In genomic region chr16:2791174-2791573, GRCh38 we compare ENCODE assay signal across 1 cellular context.
TF ChIP-seq lines count a peak whose summit lies in the region.

No MANE protein-coding gene starts in this region.

TF ChIP-seq in H1, 55 proteins besides CTCF, POLR2A, EP300 and RAD21:
- no peak for TF ChIP-seq JUND (IDR thresholded peaks at IDR 0.05; ENCODE audit: low read length)
- no peak for TF ChIP-seq USF2 (IDR thresholded peaks at IDR 0.05; ENCODE audit: low read length)
- TF ChIP-seq SIRT6 (IDR thresholded peaks at IDR 0.05; ENCODE audit: low read length), result no peak
- no peak for TF ChIP-seq KDM4A (IDR thresholded peaks at IDR 0.05; ENCODE audit: low read depth, low read length, severe bottlenecking)
- no peak for TF ChIP-seq ATF3 (IDR thresholded peaks at IDR 0.05; ENCODE audit: insufficient read depth, low read depth, low read length)
- no peak for TF ChIP-seq BCL11A (IDR thresholded peaks at IDR 0.05; ENCODE audit: low read depth in 2 of 2, low read length in 2 of 2)
- TF ChIP-seq TAF1 (IDR thresholded peaks at IDR 0.05; ENCODE audit: low read depth, low read length), result no peak
- TF ChIP-seq KDM1A (IDR thresholded peaks at IDR 0.05; ENCODE audit: borderline replicate concordance, low read length), result no peak
- no peak for TF ChIP-seq BACH1 (IDR thresholded peaks at IDR 0.05; ENCODE audit: low read length)
- TF ChIP-seq FOSL1 (IDR thresholded peaks at IDR 0.05; ENCODE audit: insufficient read depth, low read depth, low read length), result no peak
- TF ChIP-seq JUN (IDR thresholded peaks at IDR 0.05; ENCODE audit: low read depth, low read length), result no peak
